ENCODE assay signal across 27 cellular contexts in the genomic region with DNA sequence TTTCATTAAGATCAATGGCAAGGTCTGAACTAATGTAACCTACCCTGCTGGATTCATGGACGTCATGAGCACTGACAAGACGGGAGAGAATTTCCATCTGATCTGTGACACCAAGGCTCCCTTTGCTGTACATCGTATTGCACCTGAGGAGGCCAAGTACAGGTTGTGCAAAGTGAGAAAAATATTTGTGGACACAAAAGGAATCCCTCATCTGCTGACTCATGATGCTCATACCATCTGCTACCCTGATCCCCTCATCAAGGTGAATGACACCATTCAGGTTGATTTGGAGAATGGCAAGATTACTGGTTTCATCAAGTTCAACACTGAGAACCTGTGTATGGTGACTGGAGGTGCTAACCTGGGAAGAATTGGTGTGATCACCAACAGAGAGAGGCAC.
"Had no signal": no experiment of that assay in that cellular context is flagged by ENCODE, and none has a peak within 500 bp of the region (broad histone marks: within the 10 kb centered on the region; RNA-seq: fewer than 3 reads in every experiment).

No MANE protein-coding gene starts in this region.

- H3K27ac ChIP-seq: dorsolateral prefrontal cortex, epithelial cell of prostate, gastrocnemius medialis, left lung, neural progenitor cell, prostate gland, right atrium auricular region, suprapubic skin, transverse colon had no signal

- ATAC-seq: esophagus mucosa; gastrocnemius medialis; left lung; naive thymus-derived CD4-positive, alpha-beta T cell; sciatic nerve; stimulated activated naive CD8-positive, alpha-beta T cell treated with anti-CD3 and anti-CD28 coated beads, Interleukin-15, amount 100 ng/mL, for 72 hours had no signal

- H3K4me1 ChIP-seq: prostate gland had no signal

- H3K27me3 ChIP-seq: dorsolateral prefrontal cortex, gastrocnemius medialis, left lung, neural progenitor cell, right atrium auricular region, suprapubic skin, transverse colon had no signal

- DNase-seq: dorsolateral prefrontal cortex; effector CD4-positive, alpha-beta T cell; foreskin fibroblast; gastrocnemius medialis; head of caudate nucleus; kidney; left lung; mesendoderm; midbrain; naive thymus-derived CD4-positive, alpha-beta T cell; nucleus accumbens; stimulated activated CD4-positive, alpha-beta T cell treated with anti-CD3 and anti-CD28 coated beads, Interleukin-12 subunit alpha, Interleukin-12 subunit beta, amount 100 ng/mL, for 4 hours; stimulated activated CD4-positive, alpha-beta T cell treated with anti-CD3 and anti-CD28 coated beads, Interleukin-1b, Interleukin-23, amount 100 ng/mL, for 48 hours; stimulated activated CD4-positive, alpha-beta T cell treated with anti-CD3 and anti-CD28 coated beads, Interleukin-4, amount 100 ng/mL, for 1 hour; stimulated activated CD8-positive, alpha-beta memory T cell treated with anti-CD3 and anti-CD28 coated beads, Interleukin-4, amount 100 ng/mL, for 48 hours; stimulated activated naive CD4-positive, alpha-beta T cell; stimulated activated naive CD8-positive, alpha-beta T cell treated with anti-CD3 and anti-CD28 coated beads, Interleukin-15, amount 100 ng/mL, for 72 hours; transverse colon had no signal

- H3K4me2 ChIP-seq: neural progenitor cell, smooth muscle cell had no signal

- FAIRE-seq: colon, kidney had no signal

- H3K36me3 ChIP-seq: gastrocnemius medialis, left lung, neural progenitor cell, prostate gland, right atrium auricular region, suprapubic skin, transverse colon had no signal

- H3K9ac ChIP-seq: neural progenitor cell had no signal

- H3K4me3 ChIP-seq: dorsolateral prefrontal cortex, gastrocnemius medialis, left lung, neural progenitor cell, prostate gland, right atrium auricular region, smooth muscle cell, suprapubic skin, transverse colon had no signal

- H3K9me3 ChIP-seq: gastrocnemius medialis, left lung, prostate gland, suprapubic skin, transverse colon had no signal

- H2AFZ ChIP-seq: neural progenitor cell had no signal
